ENCODE assay signal across 26 cellular contexts in the genomic region with DNA sequence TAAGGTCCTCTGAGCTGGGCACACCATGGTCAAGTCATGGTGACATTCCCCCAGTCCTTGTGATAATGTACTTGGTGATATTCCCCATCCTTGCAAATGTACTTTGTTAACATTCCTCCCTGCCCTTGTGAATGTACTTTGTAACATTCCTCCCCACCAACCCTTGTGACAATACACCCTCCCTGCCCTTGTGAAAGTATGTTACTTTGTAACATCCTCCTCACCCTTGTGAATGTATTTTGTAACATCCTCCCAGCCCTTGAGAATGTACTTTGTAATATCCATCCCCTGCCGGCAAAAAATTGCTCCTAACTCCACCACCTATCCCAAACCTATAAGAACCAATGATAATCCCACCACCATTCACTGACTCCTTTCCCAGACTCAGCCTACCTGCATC. TPM values are rescaled to one million over a fixed set of nuclear protein-coding genes. Genes with fewer than 3 reads are reported as not detected.
DNase-seq lines count a peak whose midpoint lies in the region; ATAC-seq, FAIRE-seq and TF ChIP-seq lines count a peak whose summit lies in the region.
"Had no signal": no experiment of that assay in that cellular context is flagged by ENCODE, and none has a peak within 500 bp of the region (broad histone marks: within the 10 kb centered on the region; RNA-seq: fewer than 3 reads in every experiment).

No MANE protein-coding gene starts in this region.

- H3K36me3 ChIP-seq in HepG2 (replicated peaks in 1 of 2; ENCODE audit: control insufficient read depth in 1 of 2, insufficient read depth in 2 of 2, low read length in 2 of 2) (peaks cover 5 to 34% of the 10 kb centered on the region in 2 experiments), right lobe of liver (no peaks in the 10 kb centered on the region), K562 (ENCODE audit: control insufficient read depth, insufficient read depth, low read length) (peaks cover 18% of the 10 kb centered on the region; the same call in 2 of the 3 replicates)

- ATAC-seq in HepG2, result peak; percentile 55
- no peak for ATAC-seq in right lobe of liver
- ATAC-seq in K562, result no peak
- ATAC-seq in memory B cell (ENCODE audit: low read depth), result no peak
- no peak for ATAC-seq in HG03108 (IDR thresholded peaks at IDR 0.05; ENCODE audit: unreplicated experiment)

- H3K36me3 Mint-ChIP-seq in memory B cell, result peaks cover 29% of the 10 kb centered on the region

- H3K27ac ChIP-seq in HepG2 (ENCODE audit: extremely low read length, insufficient read depth, low read length), result no peak overlapping the region
- H3K27ac ChIP-seq in right lobe of liver, result no peak overlapping the region
- H3K27ac ChIP-seq in K562 (ENCODE audit: extremely low read depth, low read depth, low read length), result no peak overlapping the region
- H3K27ac ChIP-seq: PC-9 had no signal

- no peak overlapping the region for H3K4me3 ChIP-seq in HepG2 (replicated peaks in 1 of 3; ENCODE audit: insufficient read depth in 1 of 3, low read depth in 2 of 3, low read length in 3 of 3)
- no peak overlapping the region for H3K4me3 ChIP-seq in right lobe of liver
- H3K4me3 ChIP-seq in K562, result no peak overlapping the region
- H3K4me3 ChIP-seq: PC-9 had no signal

- no peak for TF ChIP-seq CTCF in HepG2 (CRISPR knock-in tag; IDR thresholded peaks at IDR 0.05)
- no peak for TF ChIP-seq CTCF in right lobe of liver (IDR thresholded peaks at IDR 0.05)
- TF ChIP-seq CTCF in K562 (IDR thresholded peaks at IDR 0.05 in 2 of 3, conservative IDR thresholded peaks at IDR 0.05 in 1 of 3; ENCODE audit: insufficient read depth in 2 of 3, low read depth in 1 of 3, low read length in 3 of 3), result no peak

- in situ Hi-C loops in HepG2 (cut with HindIII; ENCODE audit: extremely low pct_ligation_motif_present, low pct_unique_long_range_greater_than_20kb), result loop anchor here (10.0 kb wide), 1 partner anchor 423 kb away; no protein-coding TSS in a partner anchor
- in situ Hi-C loops in K562 (cut with MboI), result no loop called here

- FAIRE-seq in HepG2 (lab: Jason Lieb, UNC) (no peak), K562 (lab: Jason Lieb, UNC) (no peak)
- FAIRE-seq: A204.1, GM12892, GM18507 had no signal

- BruUV-seq in HepG2 (replicated peaks; lab: Mats Ljungman, UMichigan) (no TSS peak), K562 (replicated peaks; lab: Mats Ljungman, UMichigan) (no TSS peak)

- H3K4me3 Mint-ChIP-seq in memory B cell, result no peak overlapping the region
- H3K4me3 Mint-ChIP-seq: B cell had no signal

- peaks cover 34% of the 10 kb centered on the region for H3K4me1 Mint-ChIP-seq in memory B cell

- 82% methylated on average over 1 of the region's 1 CpG for WGBS in HepG2 (ENCODE audit: low lambda C conversion rate)
- WGBS in right lobe of liver (ENCODE audit: insufficient coverage, low coverage, low lambda C conversion rate, missing lambda C conversion rate), result 33% methylated on average over 1 of the region's 1 CpG
- 100% methylated on average over 1 of the region's 1 CpG for WGBS in K562 (ENCODE audit: insufficient coverage, low coverage, missing lambda C conversion rate)

- no peak overlapping the region for H2AFZ ChIP-seq in HepG2 (ENCODE audit: low read length)
- H2AFZ ChIP-seq in K562 (ENCODE audit: low read depth, low read length), result no peak overlapping the region
- H2AFZ ChIP-seq: PC-9 had no signal

- intact Hi-C loops in HepG2 (cut with micrococcal nuclease; ENCODE audit: unreplicated experiment), result no loop called here
- intact Hi-C loops in right lobe of liver (cut with DNase I), result loop anchor here in 1 of 2 donors (10.0 kb wide), 1 partner anchor 423 kb away; no protein-coding TSS in a partner anchor
- intact Hi-C loops in K562 (cut with micrococcal nuclease), result no loop called here

- H3K9me1 ChIP-seq in K562 (ENCODE audit: control insufficient read depth, insufficient read depth, low read length), result no peaks in the 10 kb centered on the region

- H3K79me2 ChIP-seq in HepG2 (ENCODE audit: insufficient read depth, low read length) (peaks cover 47% of the 10 kb centered on the region), K562 (ENCODE audit: control insufficient read depth, insufficient read depth, low read length) (peaks cover 56% of the 10 kb centered on the region)

- peak overlapping the region; percentile 7 for H3K27ac Mint-ChIP-seq in memory B cell
- H3K27ac Mint-ChIP-seq: B cell had no signal

- no peaks in the 10 kb centered on the region for H3K27me3 Mint-ChIP-seq in memory B cell
- H3K27me3 Mint-ChIP-seq: B cell had no signal

- CTCF ChIA-PET in HepG2 (lab: Yijun Ruan, JAX; ENCODE audit: low intra/inter-chr PET ratio, low total read pairs) (no interaction called here), K562 (lab: Yijun Ruan, JAX; ENCODE audit: low intra/inter-chr PET ratio) (no interaction called here)

- TF ChIP-seq EP300 in HepG2 (IDR thresholded peaks at IDR 0.05; ENCODE audit: low read depth in 2 of 2, low read length in 2 of 2) (no peak), HepG2 (CRISPR knock-in tag; IDR thresholded peaks at IDR 0.05; ENCODE audit: borderline replicate concordance) (no peak), K562 (IDR thresholded peaks at IDR 0.05; ENCODE audit: low read length) (no peak)

- H3K27me3 ChIP-seq in HepG2 (ENCODE audit: control insufficient read depth in 1 of 2, insufficient read depth in 2 of 2, low read length in 2 of 2) (no peaks in the 10 kb centered on the region), right lobe of liver (no peaks in the 10 kb centered on the region), K562 (ENCODE audit: control insufficient read depth in 2 of 2, insufficient read depth in 2 of 2, low read length in 2 of 2) (no peaks in the 10 kb centered on the region)

- no peak overlapping the region for H3K4me2 ChIP-seq in HepG2 (ENCODE audit: low read depth, low read length)
- no peak overlapping the region for H3K4me2 ChIP-seq in K562 (ENCODE audit: insufficient read depth, low read length)
- H3K4me2 ChIP-seq: PC-9 had no signal

- H3K9me3 Mint-ChIP-seq in memory B cell, result no peaks in the 10 kb centered on the region

- DNase-seq in HepG2 (ENCODE audit: low spot score) (peak; percentile 39), right lobe of liver (no peak), K562 (ENCODE audit: extremely low read depth in 1 of 4, low spot score in 3 of 4) (no peak), memory B cell (ENCODE audit: low spot score in 2 of 2) (no peak), NCI-H2227 treated with DMSO at 0.1 percent for 48 hours (lab: John Stamatoyannopoulos, UW) (no peak), NCI-H2227 (lab: John Stamatoyannopoulos, UW; ENCODE audit: unreplicated experiment) (no peak)
- DNase-seq: COR-L47, DMS 273 treated with DMSO at 0.1 percent for 48 hours, DND-41, GOT3, HCEC 1CT, MM.1S, NCI-H1048, NCI-H1417 treated with DMSO at 0.1 percent for 48 hours, NCI-H187 treated with DMSO at 0.1 percent for 48 hours, NCI-H2107, NCI-H510A, NCI-H748 treated with DMSO at 0.1 percent for 48 hours, PC-9, RPMI8226, SHP77 had no signal

- POLR2A ChIA-PET in HepG2 (lab: Yijun Ruan, JAX) (no interaction called here), K562 (lab: Yijun Ruan, JAX) (no interaction called here)

- H3K9ac ChIP-seq in HepG2 (ENCODE audit: insufficient read depth, low read depth, low read length), result no peak overlapping the region
- no peak overlapping the region for H3K9ac ChIP-seq in K562 (ENCODE audit: insufficient read depth in 1 of 2, low read depth in 2 of 2, low read length in 2 of 2)

- H4K20me1 ChIP-seq in HepG2 (ENCODE audit: insufficient read depth, low read length) (no peaks in the 10 kb centered on the region), K562 (replicated peaks; ENCODE audit: control insufficient read depth, insufficient read depth, low read length) (no peaks in the 10 kb centered on the region)

- H3K9me3 ChIP-seq in HepG2 (ENCODE audit: low read length) (peaks cover 23% of the 10 kb centered on the region), right lobe of liver (no peaks in the 10 kb centered on the region), K562 (replicated peaks; ENCODE audit: control insufficient read depth, insufficient read depth, low read depth, low read length) (peaks cover 8% of the 10 kb centered on the region)

- H3K4me1 ChIP-seq in HepG2 (ENCODE audit: insufficient read depth, low read length) (peaks cover 7% of the 10 kb centered on the region), right lobe of liver (no peaks in the 10 kb centered on the region), K562 (replicated peaks in 1 of 2; ENCODE audit: control insufficient read depth in 2 of 2, insufficient read depth in 2 of 2, low read length in 2 of 2) (no peaks in the 10 kb centered on the region)

- TF ChIP-seq RAD21 in HepG2 (CRISPR knock-in tag; IDR thresholded peaks at IDR 0.05) (no peak), K562 (CRISPR knock-in tag; conservative IDR thresholded peaks at IDR 0.05 in 1 of 2, IDR thresholded peaks at IDR 0.05 in 1 of 2) (no peak)

- no peak for TF ChIP-seq POLR2A in HepG2 (IDR thresholded peaks at IDR 0.05; ENCODE audit: insufficient read depth in 1 of 2, low read depth in 2 of 2, low read length in 2 of 2)
- no peak for TF ChIP-seq POLR2A in right lobe of liver (IDR thresholded peaks at IDR 0.05)
- TF ChIP-seq POLR2A in K562 (conservative IDR thresholded peaks at IDR 0.05), result no peak

RNA-seq across cellular contexts. Expression of a gene that starts 53.3 kb away (rescaled TPM):
- total RNA-seq in HepG2 (2016; rRNA removed; fragmentation: Illumina TruSeq; extraction: Trizol) (23.3 and 24.6 TPM in 2 replicates), right lobe of liver (1 to 10 TPM; 3.7 to 9.1 (median 7.6) TPM), K562 (2014; rRNA removed) (12.7 and 13.7 TPM in 2 replicates), K562 (2014; rRNA removed; fragmentation: Illumina TruSeq; extraction: Trizol) (23.4 and 24.9 TPM in 2 replicates), K562 (2015; rRNA removed; fragmentation: Illumina TruSeq; extraction: Trizol) (18.5 and 20.5 TPM in 2 replicates), K562 (2021) (16.8 and 17.7 TPM in 2 replicates)
- 7.5 and 10.7 TPM in 2 replicates for total RNA-seq in HepG2 (2016; cell fraction: cytosol; rRNA removed; fragmentation: Illumina TruSeq; extraction: Trizol; ENCODE audit: low read depth)
- 20.2 and 24.5 TPM in 2 replicates for total RNA-seq in HepG2 (2016; cell fraction: insoluble cytoplasmic fraction; rRNA removed; fragmentation: Illumina TruSeq; extraction: Trizol)
- 7.0 and 11.4 TPM in 2 replicates for total RNA-seq in HepG2 (2016; cell fraction: membrane; rRNA removed; fragmentation: Illumina TruSeq; extraction: Trizol)
- 45.4 and 49.6 TPM in 2 replicates for total RNA-seq in HepG2 (2016; cell fraction: nucleus; rRNA removed; fragmentation: Illumina TruSeq; extraction: Trizol)
- polyA plus RNA-seq in HepG2 (2011; rRNA removed) (7.3 and 7.7 TPM in 2 replicates), K562 (2011; rRNA removed) (13.9 and 17.1 TPM in 2 replicates), K562 (2014; fragmentation: Illumina TruSeq; extraction: Trizol) (9.9 and 10.9 TPM in 2 replicates), K562 (2014; fragmentation: Nextera tagmentation; extraction: Ambion mirVana) (1 to 10 TPM; 2.7 to 3.6 TPM), K562 (2014; rRNA removed) (7.7 and 12.5 TPM in 2 replicates)
- 3.5 and 5.4 TPM in 2 replicates for polyA plus RNA-seq in HepG2 (2011; cell fraction: cytosol; rRNA removed)
- polyA plus RNA-seq in HepG2 (2011; cell fraction: nucleus; rRNA removed), result 8.0 and 8.2 TPM in 2 replicates
- 7.9 and 14.6 TPM in 2 replicates for polyA plus RNA-seq in HepG2 (2012)
- 0.24 and 0.26 TPM in 2 replicates for polyA plus RNA-seq in HepG2 (2016; cell fraction: cytosol; fragmentation: Illumina TruSeq; extraction: Trizol; ENCODE audit: low read depth)
- polyA plus RNA-seq in HepG2 (2016; cell fraction: insoluble cytoplasmic fraction; fragmentation: Illumina TruSeq; extraction: Trizol; ENCODE audit: low read depth), result 6.9 and 7.6 TPM in 2 replicates
- 0.79 and 1.0 TPM in 2 replicates for polyA plus RNA-seq in HepG2 (2016; cell fraction: membrane; fragmentation: Illumina TruSeq; extraction: Trizol; ENCODE audit: low read depth)
- polyA plus RNA-seq in HepG2 (2016; cell fraction: nucleus; fragmentation: Illumina TruSeq; extraction: Trizol; ENCODE audit: insufficient read depth, low read depth), result 9.7 TPM in 2 replicates
- polyA minus RNA-seq in HepG2 (2011; rRNA and poly(A)+ RNA removed; ENCODE audit: low replicate concordance), result 20.8 and 24.5 TPM in 2 replicates
- 14.7 and 19.0 TPM in 2 replicates for polyA minus RNA-seq in HepG2 (2011; cell fraction: cytosol; rRNA and poly(A)+ RNA removed)
- polyA minus RNA-seq in HepG2 (2011; cell fraction: nucleus; rRNA and poly(A)+ RNA removed), result 125 and 131 TPM in 2 replicates
- total RNA-seq in K562 (2011; cell fraction: chromatin; rRNA removed; ENCODE audit: low replicate concordance), result 73.3 and 301 TPM in 2 replicates
- 30.5 and 43.6 TPM in 2 replicates for total RNA-seq in K562 (2011; cell fraction: nucleolus; rRNA removed)
- total RNA-seq in K562 (2011; cell fraction: nucleoplasm; rRNA removed), result 73.5 and 111 TPM in 2 replicates
- polyA plus RNA-seq in K562 (2011; cell fraction: cytosol; rRNA removed), result 6.1 and 7.1 TPM in 2 replicates
- 20.9 and 22.2 TPM in 2 replicates for polyA plus RNA-seq in K562 (2011; cell fraction: nucleus; rRNA removed)
- 6.6 and 7.2 TPM in 2 replicates for polyA plus RNA-seq in K562 (2012)
- polyA minus RNA-seq in K562 (2011; rRNA and poly(A)+ RNA removed), result 163 and 185 TPM in 2 replicates
- polyA minus RNA-seq in K562 (2011; cell fraction: cytosol; rRNA and poly(A)+ RNA removed), result 19.0 and 22.0 TPM in 2 replicates
- polyA minus RNA-seq in K562 (2011; cell fraction: nucleus; rRNA and poly(A)+ RNA removed), result 56.8 and 88.0 TPM in 2 replicates
